In genomic region chr10:56469482-56469881, GRCh38 we compare ENCODE assay signal across 14 cellular contexts.
"Had no signal": no experiment of that assay in that cellular context is flagged by ENCODE, and none has a peak within 500 bp of the region (broad histone marks: within the 10 kb centered on the region; RNA-seq: fewer than 3 reads in every experiment).

No MANE protein-coding gene starts in this region.

- H3K36me3 Mint-ChIP-seq: activated naive CD8-positive, alpha-beta T cell treated with anti-CD3 and anti-CD28 coated beads, Interleukin-2, amount 10 ng/mL, durations not matched to agents 7 days and 5 days had no signal

- DNase-seq: activated CD4-positive, alpha-beta T cell treated with anti-CD3 and anti-CD28 coated beads, Interleukin-2, amount 50 U/mL, for 48 hours; activated CD4-positive, CD25-positive, alpha-beta regulatory T cell treated with anti-CD3 and anti-CD28 coated beads, Interleukin-2, amount 50 U/mL, for 72 hours; activated gamma-delta T cell treated with Interleukin-2 at 50 U/mL for 16 hours; activated naive CD8-positive, alpha-beta T cell treated with anti-CD3 and anti-CD28 coated beads, Interleukin-2, amount 10 ng/mL, durations not matched to agents 7 days and 5 days; activated T-cell treated with anti-CD3 and anti-CD28 coated beads, Interleukin-2, amount 50 U/mL, for 72 hours; aorta; dorsolateral prefrontal cortex; lower lobe of right lung; midbrain; pancreas; stimulated activated CD4-positive, alpha-beta T cell treated with anti-CD3 and anti-CD28 coated beads, Interleukin-2, amount 100 ng/mL, for 48 hours; upper lobe of left lung had no signal

- H3K27me3 Mint-ChIP-seq: activated naive CD8-positive, alpha-beta T cell treated with anti-CD3 and anti-CD28 coated beads, Interleukin-2, amount 10 ng/mL, durations not matched to agents 7 days and 5 days; stimulated activated naive CD8-positive, alpha-beta T cell treated with anti-CD3 and anti-CD28 coated beads, Interleukin-15, Interleukin-2, amounts not matched to agents 100 ng/mL and 50 ng/mL, for 24 hours had no signal

- H3K4me3 ChIP-seq: dorsolateral prefrontal cortex, esophagus muscularis mucosa, lower lobe of right lung, pancreas, upper lobe of left lung had no signal

- H3K4me1 Mint-ChIP-seq: activated naive CD8-positive, alpha-beta T cell treated with anti-CD3 and anti-CD28 coated beads, Interleukin-2, amount 10 ng/mL, durations not matched to agents 7 days and 5 days had no signal

- H3K9me3 ChIP-seq: esophagus muscularis mucosa, lower lobe of right lung, pancreas, upper lobe of left lung had no signal

- H3K27me3 ChIP-seq: dorsolateral prefrontal cortex, esophagus muscularis mucosa, pancreas, upper lobe of left lung had no signal

- H3K27ac ChIP-seq: dorsolateral prefrontal cortex, esophagus muscularis mucosa, lower lobe of right lung, pancreas, upper lobe of left lung had no signal

- ATAC-seq: activated T-cell treated with anti-CD3 and anti-CD28 coated beads, Interleukin-2, amount 50 U/mL, for 72 hours; lower lobe of right lung; pancreas had no signal

- H3K36me3 ChIP-seq: esophagus muscularis mucosa, lower lobe of right lung, pancreas, upper lobe of left lung had no signal

- H3K27ac Mint-ChIP-seq: activated naive CD8-positive, alpha-beta T cell treated with anti-CD3 and anti-CD28 coated beads, Interleukin-2, amount 10 ng/mL, durations not matched to agents 7 days and 5 days; activated T-cell treated with anti-CD3 and anti-CD28 coated beads, Interleukin-2, amount 50 U/mL, for 72 hours; stimulated activated naive CD8-positive, alpha-beta T cell treated with anti-CD3 and anti-CD28 coated beads, Interleukin-15, Interleukin-2, amounts not matched to agents 100 ng/mL and 50 ng/mL, for 24 hours had no signal

- H3K4me1 ChIP-seq: esophagus muscularis mucosa, lower lobe of right lung, pancreas, upper lobe of left lung had no signal

- H3K4me3 Mint-ChIP-seq: activated naive CD8-positive, alpha-beta T cell treated with anti-CD3 and anti-CD28 coated beads, Interleukin-2, amount 10 ng/mL, durations not matched to agents 7 days and 5 days; activated T-cell treated with anti-CD3 and anti-CD28 coated beads, Interleukin-2, amount 50 U/mL, for 72 hours; stimulated activated naive CD8-positive, alpha-beta T cell treated with anti-CD3 and anti-CD28 coated beads, Interleukin-15, Interleukin-2, amounts not matched to agents 100 ng/mL and 50 ng/mL, for 24 hours had no signal
